23 cellular contexts compared by ENCODE assay signal in genomic region chr15:31840849-31841476, GRCh38. TPM values are rescaled to one million over a fixed set of nuclear protein-coding genes. Genes with fewer than 3 reads are reported as not detected.
DNase-seq lines count a peak whose midpoint lies in the region; ATAC-seq, FAIRE-seq and TF ChIP-seq lines count a peak whose summit lies in the region.
"Had no signal": no experiment of that assay in that cellular context is flagged by ENCODE, and none has a peak within 500 bp of the region (broad histone marks: within the 10 kb centered on the region; RNA-seq: fewer than 3 reads in every experiment).

No MANE protein-coding gene starts in this region.

- FAIRE-seq in RCC 7860 (lab: Jason Lieb, UNC), result no peak
- FAIRE-seq: A549, keratinocyte had no signal

- no peak for TF ChIP-seq POLR2A in heart left ventricle (IDR thresholded peaks at IDR 0.05)

- dilution Hi-C loops in mammary epithelial cell (cut with HindIII; ENCODE audit: low sequenced_read_pairs), result no loop called here

- H3K27me3 ChIP-seq in mammary epithelial cell (ENCODE audit: insufficient read depth, low read length), result no peaks in the 10 kb centered on the region
- no peaks in the 10 kb centered on the region for H3K27me3 ChIP-seq in heart left ventricle
- H3K27me3 ChIP-seq: cardiac muscle cell, stomach had no signal

- no peak overlapping the region for H3K27ac Mint-ChIP-seq in MCF 10A (ENCODE audit: low read depth, unreplicated experiment)
- no peak overlapping the region for H3K27ac Mint-ChIP-seq in osteocyte (ENCODE audit: unreplicated experiment)
- H3K27ac Mint-ChIP-seq in mesothelial cell of epicardium, result no peak overlapping the region
- H3K27ac Mint-ChIP-seq: WTC11 had no signal

- POLR2A ChIA-PET in MCF 10A (lab: Yijun Ruan, JAX), result no interaction called here

- H3K4me3 ChIP-seq in mammary epithelial cell (replicated peaks in 1 of 3; ENCODE audit: insufficient read depth in 1 of 3, low read depth in 2 of 3, low read length in 3 of 3) (no peak overlapping the region), heart left ventricle (peak overlapping the region in 3 of 12 donors; percentile 12 to 23 (median 12))
- H3K4me3 ChIP-seq: A549, cardiac muscle cell, K562, prostate gland, stomach had no signal

- CTCF ChIA-PET in MCF 10A (lab: Yijun Ruan, JAX) (interaction anchor here (1.3 kb wide), 1 partner anchor 26 kb away, joined by 3 read pairs; no protein-coding TSS in a partner anchor), mammary epithelial cell (lab: Charles Lee; ENCODE audit: low non-redundant PET) (no interaction called here)

- intact Hi-C loops in MCF 10A (cut with micrococcal nuclease) (no loop called here), mammary epithelial cell (cut with micrococcal nuclease) (no loop called here), heart left ventricle (cut with DNase I) (loop anchor here in 1 of 10 donors (5.0 kb wide), 1 partner anchor 39 kb away; no protein-coding TSS in a partner anchor)

- H3K4me3 Mint-ChIP-seq in MCF 10A (ENCODE audit: unreplicated experiment) (peak overlapping the region; percentile 19), osteocyte (ENCODE audit: unreplicated experiment) (no peak overlapping the region), mesothelial cell of epicardium (no peak overlapping the region)
- H3K4me3 Mint-ChIP-seq: WTC11 had no signal

- in situ Hi-C loops in mammary epithelial cell (cut with MboI; ENCODE audit: low sequenced_read_pairs in 2 of 2), result no loop called here

- no peak overlapping the region for H2AFZ ChIP-seq in mammary epithelial cell (ENCODE audit: low read depth, low read length)

- H3K27me3 Mint-ChIP-seq in MCF 10A (ENCODE audit: insufficient read depth, unreplicated experiment), result no peaks in the 10 kb centered on the region
- H3K27me3 Mint-ChIP-seq in osteocyte (ENCODE audit: unreplicated experiment), result no peaks in the 10 kb centered on the region
- peaks cover 6% of the 10 kb centered on the region for H3K27me3 Mint-ChIP-seq in mesothelial cell of epicardium (ENCODE audit: low read depth)

- TF ChIP-seq CTCF in MCF 10A (IDR thresholded peaks at IDR 0.05; ENCODE audit: unreplicated experiment) (no peak), mammary epithelial cell (conservative IDR thresholded peaks at IDR 0.05 in 1 of 2, IDR thresholded peaks at IDR 0.05 in 1 of 2; ENCODE audit: extremely low read depth in 1 of 2, insufficient read depth in 1 of 2, low read depth in 1 of 2, low read length in 2 of 2) (no peak), heart left ventricle (IDR thresholded peaks at IDR 0.05) (no peak), osteocyte (IDR thresholded peaks at IDR 0.05) (no peak), mesothelial cell of epicardium (IDR thresholded peaks at IDR 0.05; ENCODE audit: unreplicated experiment) (no peak)

- H3K4me1 ChIP-seq in mammary epithelial cell (ENCODE audit: insufficient read depth, low read length) (no peaks in the 10 kb centered on the region), heart left ventricle (peaks cover 0 to 16% (median 5%) of the 10 kb centered on the region in 12 donors)
- H3K4me1 ChIP-seq: A549, prostate gland, stomach had no signal

- H3K36me3 ChIP-seq in mammary epithelial cell (ENCODE audit: insufficient read depth, low read length) (no peaks in the 10 kb centered on the region), heart left ventricle (no peaks in the 10 kb centered on the region)
- H3K36me3 ChIP-seq: cardiac muscle cell, prostate gland, stomach had no signal

- peaks cover 31% of the 10 kb centered on the region for H3K9me3 ChIP-seq in mammary epithelial cell (replicated peaks; ENCODE audit: insufficient read depth, low read length)
- no peaks in the 10 kb centered on the region for H3K9me3 ChIP-seq in heart left ventricle
- H3K9me3 ChIP-seq: A549, prostate gland, stomach had no signal

- H3K9me3 Mint-ChIP-seq in MCF 10A (ENCODE audit: unreplicated experiment) (no peaks in the 10 kb centered on the region), osteocyte (ENCODE audit: unreplicated experiment) (no peaks in the 10 kb centered on the region), mesothelial cell of epicardium (no peaks in the 10 kb centered on the region)
- H3K9me3 Mint-ChIP-seq: WTC11 had no signal

- no peak overlapping the region for H3K9ac ChIP-seq in mammary epithelial cell (ENCODE audit: insufficient read depth, low read length)

- H3K4me1 Mint-ChIP-seq in MCF 10A (ENCODE audit: insufficient read depth, unreplicated experiment) (peaks cover 12% of the 10 kb centered on the region), osteocyte (ENCODE audit: unreplicated experiment) (no peaks in the 10 kb centered on the region), mesothelial cell of epicardium (no peaks in the 10 kb centered on the region)
- H3K4me1 Mint-ChIP-seq: WTC11 had no signal

- WGBS in mammary epithelial cell (ENCODE audit: low coverage, missing lambda C conversion rate), result 38% methylated on average over 9 of the region's 9 CpGs
- 48 to 57% (median 54%) methylated on average over 9 of the region's 9 CpGs for WGBS in heart left ventricle, 4 donors

- no peaks in the 10 kb centered on the region for H3K79me2 ChIP-seq in mammary epithelial cell (ENCODE audit: insufficient read depth, low read length)

- H3K27ac ChIP-seq in mammary epithelial cell (ENCODE audit: insufficient read depth, low read depth, low read length) (no peak overlapping the region), heart left ventricle (peak overlapping the region in 9 of 12 donors; percentile 41 to 76 (median 56))
- H3K27ac ChIP-seq: A549, cardiac muscle cell, prostate gland, stomach had no signal

- ATAC-seq in heart left ventricle (peak; percentile 94 to 98 (median 96)), HG03159 (IDR thresholded peaks at IDR 0.05; ENCODE audit: unreplicated experiment) (no peak)
- ATAC-seq: K562, WTC11 had no signal

- no peaks in the 10 kb centered on the region for H3K36me3 Mint-ChIP-seq in MCF 10A (ENCODE audit: insufficient read depth, unreplicated experiment)
- H3K36me3 Mint-ChIP-seq in osteocyte (ENCODE audit: unreplicated experiment), result no peaks in the 10 kb centered on the region
- no peaks in the 10 kb centered on the region for H3K36me3 Mint-ChIP-seq in mesothelial cell of epicardium
- H3K36me3 Mint-ChIP-seq: WTC11 had no signal

- H4K20me1 ChIP-seq in mammary epithelial cell (ENCODE audit: insufficient read depth, low read length), result no peaks in the 10 kb centered on the region

- BruUV-seq in MCF 10A (replicated peaks; lab: Mats Ljungman, UMichigan) (no TSS peak), mammary epithelial cell (replicated peaks; lab: Mats Ljungman, UMichigan) (no TSS peak)

- H3K4me2 ChIP-seq in mammary epithelial cell (ENCODE audit: insufficient read depth, low read depth, low read length), result no peak overlapping the region
- H3K4me2 ChIP-seq: A549 had no signal

- DNase-seq in MCF 10A (ENCODE audit: unreplicated experiment) (peak; percentile 60), mammary epithelial cell (no peak), RCC 7860 (ENCODE audit: low spot score) (peak; percentile 18), heart left ventricle (peak in 4 of 5 donors; percentile 53 to 67 (median 60)), AML-193 (lab: John Stamatoyannopoulos, UW) (no peak), osteocyte (ENCODE audit: extremely low spot score, unreplicated experiment) (no peak), mesothelial cell of epicardium (ENCODE audit: low spot score in 2 of 2, unreplicated experiment in 2 of 2) (no peak)
- DNase-seq: activated naive CD4-positive, alpha-beta T cell treated with anti-CD3 and anti-CD28 coated beads, Interleukin-2, amount 50 U/mL, for 16 hours; NCI-H1694; NCI-H2227 treated with DMSO at 0.1 percent for 48 hours; NCI-H748 treated with DMSO at 0.1 percent for 48 hours; SHP77 treated with DMSO at 0.1 percent for 48 hours; stimulated activated CD8-positive, alpha-beta memory T cell treated with anti-CD3 and anti-CD28 coated beads, Interleukin-4, amount 100 ng/mL, for 48 hours; stomach; SW 1271; trophoblast cell had no signal

RNA-seq across cellular contexts. Expression of gene OTUD7A, which starts 29.5 kb away (rescaled TPM):
- 0.96 and 1.9 TPM in 2 replicates for total RNA-seq in MCF 10A (2022)
- under 1 TPM; 0.09 to 0.50 TPM for total RNA-seq in mammary epithelial cell
- 0.01 TPM for polyA plus RNA-seq in mammary epithelial cell
- not detected for polyA minus RNA-seq in mammary epithelial cell
- 1 to 10 TPM in 7 of 9 donors, under 1 TPM in 2; 0.42 to 4.4 (median 1.5) TPM for total RNA-seq in heart left ventricle
- polyA plus RNA-seq in heart left ventricle, result 1 to 10 TPM in 1 of 2 donors, under 1 TPM in 1; 0.65 to 1.1 TPM
- 1.7 and 2.3 TPM in 2 replicates for total RNA-seq in osteocyte
- total RNA-seq in mesothelial cell of epicardium, result 0.80 to 1.6 TPM (median 1.5 TPM) in 3 replicates

Comparison
In these comparisons a context has a peak if more than half of its experiments do, and no peak if none do; other contexts are left out.
1. DNase-seq: peak in MCF 10A (single experiment), RCC 7860 (single experiment) and heart left ventricle (4 of 5); none in mammary epithelial cell (single experiment), AML-193 (0 of 2), osteocyte (single experiment) and mesothelial cell of epicardium (0 of 2).